Comparison of ENCODE assay signal across 9 cellular contexts in genomic region chr10:77111611-77112550, GRCh38.
DNase-seq lines count a peak whose midpoint lies in the region; TF ChIP-seq lines count a peak whose summit lies in the region.
"Had no signal": no experiment of that assay in that cellular context is flagged by ENCODE, and none has a peak within 500 bp of the region (broad histone marks: within the 10 kb centered on the region; RNA-seq: fewer than 3 reads in every experiment).

No MANE protein-coding gene starts in this region.

- peak overlapping the region; percentile 35; the same call in 1 of the 2 replicates for H3K4me3 Mint-ChIP-seq in HFFc6
- H3K4me3 Mint-ChIP-seq: activated naive CD8-positive, alpha-beta T cell treated with anti-CD3 and anti-CD28 coated beads, Interleukin-2, amount 10 ng/mL, durations not matched to agents 7 days and 5 days had no signal

- no peaks in the 10 kb centered on the region for H3K9me3 ChIP-seq in uterus

- TF ChIP-seq POLR2A in uterus (IDR thresholded peaks at IDR 0.05): no peak

- peak; percentile 5 for DNase-seq in NCI-H2196 (lab: John Stamatoyannopoulos, UW; ENCODE audit: unreplicated experiment)
- no peak for DNase-seq in NCI-H2196 treated with DMSO at 0.1 percent for 48 hours (lab: John Stamatoyannopoulos, UW; ENCODE audit: unreplicated experiment)
- peak; percentile 80 for DNase-seq in HFFc6
- DNase-seq in NCI-H526 treated with DMSO at 0.1 percent for 48 hours (lab: John Stamatoyannopoulos, UW): peak; percentile 21
- DNase-seq in cardiac fibroblast (ENCODE audit: low read depth in 2 of 2): peak; percentile 83 to 93
- DNase-seq in left kidney (ENCODE audit: low read depth, low spot score): peak; percentile 82
- no peak for DNase-seq in uterus
- no peak for DNase-seq in NCI-H345 treated with DMSO at 0.1 percent for 48 hours (lab: John Stamatoyannopoulos, UW; ENCODE audit: unreplicated experiment)
- DNase-seq: activated naive CD8-positive, alpha-beta T cell treated with anti-CD3 and anti-CD28 coated beads, Interleukin-2, amount 10 ng/mL, durations not matched to agents 7 days and 5 days had no signal

- peaks cover 3% of the 10 kb centered on the region for H3K27me3 Mint-ChIP-seq in HFFc6 (ENCODE audit: insufficient read depth)

- no peaks in the 10 kb centered on the region for H3K9me3 Mint-ChIP-seq in HFFc6
- H3K9me3 Mint-ChIP-seq: activated naive CD8-positive, alpha-beta T cell treated with anti-CD3 and anti-CD28 coated beads, Interleukin-2, amount 10 ng/mL, durations not matched to agents 7 days and 5 days had no signal

- peaks cover 29% of the 10 kb centered on the region for H3K4me1 Mint-ChIP-seq in HFFc6 (ENCODE audit: low read depth)

- H3K27ac Mint-ChIP-seq in HFFc6: peak overlapping the region; percentile 77
- H3K27ac Mint-ChIP-seq: activated naive CD8-positive, alpha-beta T cell treated with anti-CD3 and anti-CD28 coated beads, Interleukin-2, amount 10 ng/mL, durations not matched to agents 7 days and 5 days had no signal

- H3K4me3 ChIP-seq in cardiac fibroblast (replicated peaks in 1 of 2; ENCODE audit: low read depth in 2 of 2, low read length in 2 of 2) (no peak overlapping the region), uterus (no peak overlapping the region)

- no peaks in the 10 kb centered on the region for H3K36me3 ChIP-seq in uterus

- intact Hi-C loops in uterus (cut with DNase I; ENCODE audit: low total_unique reads): no loop called here

- peak overlapping the region in 1 of 2 donors; percentile 6 for H3K27ac ChIP-seq in uterus

- H3K4me1 ChIP-seq in uterus: peaks cover 0 to 3% of the 10 kb centered on the region in 2 donors

- peaks cover 23% of the 10 kb centered on the region for H3K36me3 Mint-ChIP-seq in HFFc6 (ENCODE audit: low read depth)
- H3K36me3 Mint-ChIP-seq: activated naive CD8-positive, alpha-beta T cell treated with anti-CD3 and anti-CD28 coated beads, Interleukin-2, amount 10 ng/mL, durations not matched to agents 7 days and 5 days had no signal

- TF ChIP-seq CTCF in HFFc6 (IDR thresholded peaks at IDR 0.05): peak; percentile 96
- TF ChIP-seq CTCF in cardiac fibroblast (IDR thresholded peaks at IDR 0.05; ENCODE audit: low read depth, low read length): peak; percentile 74
- peak; percentile 66 to 87 (median 82) for TF ChIP-seq CTCF in uterus (IDR thresholded peaks at IDR 0.05)

- H3K27me3 ChIP-seq in uterus: no peaks in the 10 kb centered on the region

Comparison
In these comparisons a context has a peak if more than half of its experiments do, and no peak if none do; other contexts are left out.
1. DNase-seq: peak in NCI-H2196 (single experiment), HFFc6 (single experiment), NCI-H526 treated with DMSO at 0.1 percent for 48 hours (single experiment), cardiac fibroblast (2 of 2) and left kidney (single experiment); none in NCI-H2196 treated with DMSO at 0.1 percent for 48 hours (single experiment), uterus (0 of 2) and NCI-H345 treated with DMSO at 0.1 percent for 48 hours (single experiment).
2. Peak in every context shown above with its lines, with median percentiles within 50 percentile points of each other: CTCF ChIP-seq.